ENCODE assay signal across 11 cellular contexts in genomic region chr2:152405206-152406118, GRCh38.
DNase-seq lines count a peak whose midpoint lies in the region; ATAC-seq, FAIRE-seq and TF ChIP-seq lines count a peak whose summit lies in the region.
"Had no signal": no experiment of that assay in that cellular context is flagged by ENCODE, and none has a peak within 500 bp of the region (broad histone marks: within the 10 kb centered on the region; RNA-seq: fewer than 3 reads in every experiment).

No MANE protein-coding gene starts in this region.

- H3K36me3 Mint-ChIP-seq in natural killer cell = no peaks in the 10 kb centered on the region

- WGBS in K562 (ENCODE audit: insufficient coverage, low coverage, missing lambda C conversion rate) = 0% methylated on average over 2 of the region's 2 CpGs
- WGBS in mesodermal cell (ENCODE audit: insufficient coverage in 2 of 2), 2 experiments = 73 to 80% methylated on average over 1 to 2 of the region's 2 CpGs
- 90% methylated on average over 2 of the region's 2 CpGs for WGBS in smooth muscle cell (ENCODE audit: low lambda C conversion rate)

- in situ Hi-C loops in K562 (cut with MboI) = no loop called here

- POLR2A ChIA-PET in K562 (lab: Yijun Ruan, JAX) = no interaction called here

- TF ChIP-seq RAD21 in K562 (CRISPR knock-in tag; conservative IDR thresholded peaks at IDR 0.05 in 1 of 2, IDR thresholded peaks at IDR 0.05 in 1 of 2) = no peak

- H3K27ac Mint-ChIP-seq in natural killer cell = no peak overlapping the region

- no peaks in the 10 kb centered on the region for H3K9me1 ChIP-seq in K562 (ENCODE audit: control insufficient read depth, insufficient read depth, low read length)

- no peak overlapping the region for H3K4me2 ChIP-seq in K562 (ENCODE audit: insufficient read depth, low read length)
- no peak overlapping the region for H3K4me2 ChIP-seq in smooth muscle cell

- H3K36me3 ChIP-seq in K562 (ENCODE audit: control insufficient read depth, insufficient read depth, low read length) = no peaks in the 10 kb centered on the region
- no peaks in the 10 kb centered on the region for H3K36me3 ChIP-seq in mesodermal cell (ENCODE audit: control insufficient read depth, insufficient read depth, low read length)
- no peaks in the 10 kb centered on the region for H3K36me3 ChIP-seq in smooth muscle cell (ENCODE audit: low read depth)
- H3K36me3 ChIP-seq: esophagus squamous epithelium had no signal

- H3K27me3 ChIP-seq in K562 (ENCODE audit: control insufficient read depth in 2 of 2, insufficient read depth in 2 of 2, low read length in 2 of 2) (peaks cover 2 to 5% of the 10 kb centered on the region in 2 experiments; a peak in 2 of 5 replicates), smooth muscle cell (ENCODE audit: low read depth) (no peaks in the 10 kb centered on the region)
- H3K27me3 ChIP-seq: esophagus squamous epithelium had no signal

- H3K4me3 ChIP-seq in K562 (no peak overlapping the region), mesodermal cell (ENCODE audit: extremely low read depth, insufficient read depth, low read length, poor library complexity, severe bottlenecking) (no peak overlapping the region), smooth muscle cell (no peak overlapping the region)
- H3K4me3 ChIP-seq: esophagus squamous epithelium had no signal

- peaks cover 0 to 7% of the 10 kb centered on the region in 2 donors for H3K4me1 Mint-ChIP-seq in natural killer cell

- ATAC-seq in HG02938 (IDR thresholded peaks at IDR 0.05; ENCODE audit: unreplicated experiment) = peak; percentile 15
- no peak for ATAC-seq in K562
- ATAC-seq in HG02571 (IDR thresholded peaks at IDR 0.05; ENCODE audit: unreplicated experiment) = no peak
- no peak for ATAC-seq in natural killer cell

- H3K9ac ChIP-seq in K562 (ENCODE audit: insufficient read depth in 1 of 2, low read depth in 2 of 2, low read length in 2 of 2) = no peak overlapping the region
- no peak overlapping the region for H3K9ac ChIP-seq in smooth muscle cell (ENCODE audit: low read depth)

- no peak for TF ChIP-seq CTCF in K562 (IDR thresholded peaks at IDR 0.05 in 2 of 3, conservative IDR thresholded peaks at IDR 0.05 in 1 of 3; ENCODE audit: insufficient read depth in 2 of 3, low read depth in 1 of 3, low read length in 3 of 3)
- no peak for TF ChIP-seq CTCF in natural killer cell (IDR thresholded peaks at IDR 0.05)
- TF ChIP-seq CTCF in smooth muscle cell (IDR thresholded peaks at IDR 0.05; ENCODE audit: borderline replicate concordance, insufficient read depth, poor library complexity, severe bottlenecking) = no peak

- H3K4me3 Mint-ChIP-seq in natural killer cell = no peak overlapping the region

- no peak for FAIRE-seq in K562 (lab: Jason Lieb, UNC)

- H4K20me1 ChIP-seq in K562 (replicated peaks; ENCODE audit: control insufficient read depth, insufficient read depth, low read length) (no peaks in the 10 kb centered on the region), smooth muscle cell (ENCODE audit: low read depth) (peaks cover 35% of the 10 kb centered on the region)

- TF ChIP-seq EP300 in K562 (IDR thresholded peaks at IDR 0.05; ENCODE audit: low read length) = no peak

- H3K9me3 ChIP-seq in K562 (replicated peaks; ENCODE audit: control insufficient read depth, insufficient read depth, low read depth, low read length) (no peaks in the 10 kb centered on the region), mesodermal cell (ENCODE audit: control insufficient read depth, low read length) (no peaks in the 10 kb centered on the region), smooth muscle cell (replicated peaks; ENCODE audit: low read depth) (no peaks in the 10 kb centered on the region)
- H3K9me3 ChIP-seq: esophagus squamous epithelium had no signal

- DNase-seq in DMS53 (lab: John Stamatoyannopoulos, UW) (peak; percentile 78), K562 (ENCODE audit: extremely low read depth in 1 of 4, low spot score in 3 of 4) (no peak), NCI-H1930 (lab: John Stamatoyannopoulos, UW) (no peak), natural killer cell (no peak), smooth muscle cell (lab: John Stamatoyannopoulos, UW; ENCODE audit: unreplicated experiment) (no peak)
- DNase-seq: DND-41, esophagus squamous epithelium, NCI-H526 treated with DMSO at 0.1 percent for 48 hours had no signal

- no peaks in the 10 kb centered on the region for H3F3A ChIP-seq in smooth muscle cell (ENCODE audit: low read depth)

- H3K27me3 Mint-ChIP-seq in natural killer cell (ENCODE audit: low read depth in 2 of 2) = peaks cover 5 to 22% of the 10 kb centered on the region in 2 donors

- CTCF ChIA-PET in K562 (lab: Yijun Ruan, JAX; ENCODE audit: low intra/inter-chr PET ratio) = no interaction called here

- H3K27ac ChIP-seq in K562 (ENCODE audit: extremely low read depth, low read depth, low read length) (no peak overlapping the region), mesodermal cell (ENCODE audit: low read depth, low read length, severe bottlenecking) (peak overlapping the region; percentile 84), smooth muscle cell (ENCODE audit: low read depth) (no peak overlapping the region)

- no peaks in the 10 kb centered on the region for H3K9me3 Mint-ChIP-seq in natural killer cell

- BruUV-seq in K562 (replicated peaks; lab: Mats Ljungman, UMichigan) = no TSS peak

- no peak for TF ChIP-seq POLR2A in K562 (conservative IDR thresholded peaks at IDR 0.05)

- no peaks in the 10 kb centered on the region for H3K79me2 ChIP-seq in K562 (ENCODE audit: control insufficient read depth, insufficient read depth, low read length)
- peaks cover 91% of the 10 kb centered on the region for H3K79me2 ChIP-seq in smooth muscle cell (ENCODE audit: low read depth)

- no peaks in the 10 kb centered on the region for H3K4me1 ChIP-seq in K562 (replicated peaks in 1 of 2; ENCODE audit: control insufficient read depth in 2 of 2, insufficient read depth in 2 of 2, low read length in 2 of 2)
- peaks cover 81% of the 10 kb centered on the region for H3K4me1 ChIP-seq in mesodermal cell (ENCODE audit: control insufficient read depth, insufficient read depth, low read length, poor library complexity, severe bottlenecking)
- peaks cover 31% of the 10 kb centered on the region for H3K4me1 ChIP-seq in smooth muscle cell (ENCODE audit: low read depth)

- H2AFZ ChIP-seq in K562 (ENCODE audit: low read depth, low read length) (no peak overlapping the region), smooth muscle cell (ENCODE audit: low read depth) (no peak overlapping the region)

- intact Hi-C loops in K562 (cut with micrococcal nuclease) = no loop called here
- intact Hi-C loops in natural killer cell (cut with micrococcal nuclease) = no loop called here

TF ChIP-seq in K562, 482 proteins besides CTCF, POLR2A, EP300 and RAD21:
- TF ChIP-seq KAT2B (IDR thresholded peaks at IDR 0.05; ENCODE audit: low read depth, low read length) = no peak
- peak; percentile 60 for TF ChIP-seq FOSL1 (tag; conservative IDR thresholded peaks at IDR 0.05)
